Comparison of ENCODE assay signal across 14 cellular contexts in genomic region chr7:44110724-44111635, GRCh38. TPM values are rescaled to one million over a fixed set of nuclear protein-coding genes. Genes with fewer than 3 reads are reported as not detected.
DNase-seq lines count a peak whose midpoint lies in the region; ATAC-seq, FAIRE-seq and TF ChIP-seq lines count a peak whose summit lies in the region.
"Had no signal": no experiment of that assay in that cellular context is flagged by ENCODE, and none has a peak within 500 bp of the region (broad histone marks: within the 10 kb centered on the region; RNA-seq: fewer than 3 reads in every experiment).

No MANE protein-coding gene starts in this region.

- 41% methylated on average over 10 of the region's 27 CpGs for WGBS in HepG2 (ENCODE audit: low lambda C conversion rate)
- WGBS in right lobe of liver (ENCODE audit: insufficient coverage, low coverage, low lambda C conversion rate, missing lambda C conversion rate): 94% methylated on average over 8 of the region's 27 CpGs

- H3K36me3 ChIP-seq in HepG2 (replicated peaks in 1 of 2; ENCODE audit: control insufficient read depth in 1 of 2, insufficient read depth in 2 of 2, low read length in 2 of 2): peaks cover 7 to 13% of the 10 kb centered on the region in 2 experiments; a peak in 3 of 5 replicates
- no peaks in the 10 kb centered on the region for H3K36me3 ChIP-seq in right lobe of liver

- DNase-seq in HepG2 (ENCODE audit: low spot score) (no peak), right lobe of liver (no peak), NCI-H1694 treated with DMSO at 0.1 percent for 48 hours (lab: John Stamatoyannopoulos, UW) (peak; percentile 35), GM03348 (ENCODE audit: low spot score) (no peak), GM10266 (ENCODE audit: extremely low spot score) (no peak), left colon (no peak)
- DNase-seq: CD8-positive, alpha-beta T cell; H9; NCI-H146; NCI-H69; SHP77 had no signal

- intact Hi-C loops in HepG2 (cut with micrococcal nuclease; ENCODE audit: unreplicated experiment): no loop called here
- intact Hi-C loops in right lobe of liver (cut with DNase I): no loop called here
- intact Hi-C loops in left colon (cut with DNase I, micrococcal nuclease): no loop called here

- no peaks in the 10 kb centered on the region for H4K20me1 ChIP-seq in HepG2 (ENCODE audit: insufficient read depth, low read length)

- ATAC-seq in HepG2: peak; percentile 9; the same call in 2 of the 3 replicates
- ATAC-seq in right lobe of liver: no peak
- peak; percentile 21 for ATAC-seq in esophagus mucosa
- no peak for ATAC-seq in left colon
- ATAC-seq: CD8-positive, alpha-beta T cell had no signal

- no peaks in the 10 kb centered on the region for H3K9me3 ChIP-seq in HepG2 (ENCODE audit: low read length)
- no peaks in the 10 kb centered on the region for H3K9me3 ChIP-seq in right lobe of liver

- POLR2A ChIA-PET in HepG2 (lab: Yijun Ruan, JAX): interaction anchor here (2.3 kb wide), 1 partner anchor 10 kb away, joined by 5 read pairs; no protein-coding TSS in a partner anchor

- FAIRE-seq in HepG2 (lab: Jason Lieb, UNC): no peak

- H3K4me1 ChIP-seq in HepG2 (ENCODE audit: insufficient read depth, low read length): no peaks in the 10 kb centered on the region
- no peaks in the 10 kb centered on the region for H3K4me1 ChIP-seq in right lobe of liver

- H3K4me2 ChIP-seq in HepG2 (ENCODE audit: low read depth, low read length): no peak overlapping the region

- H3K27me3 ChIP-seq in HepG2 (ENCODE audit: control insufficient read depth in 1 of 2, insufficient read depth in 2 of 2, low read length in 2 of 2) (peaks cover 6 to 26% of the 10 kb centered on the region in 2 experiments; a peak in 4 of 5 replicates), right lobe of liver (no peaks in the 10 kb centered on the region)

- TF ChIP-seq CTCF in HepG2 (CRISPR knock-in tag; IDR thresholded peaks at IDR 0.05): no peak
- no peak for TF ChIP-seq CTCF in right lobe of liver (IDR thresholded peaks at IDR 0.05)
- no peak for TF ChIP-seq CTCF in GM10266 (IDR thresholded peaks at IDR 0.05; ENCODE audit: control insufficient read depth, insufficient read depth, low read depth, missing control alignments)

- TF ChIP-seq RAD21 in HepG2 (CRISPR knock-in tag; IDR thresholded peaks at IDR 0.05): no peak

- no peak overlapping the region for H2AFZ ChIP-seq in HepG2 (ENCODE audit: low read length)

- TF ChIP-seq POLR2A in HepG2 (IDR thresholded peaks at IDR 0.05; ENCODE audit: insufficient read depth in 1 of 2, low read depth in 2 of 2, low read length in 2 of 2) (no peak), right lobe of liver (IDR thresholded peaks at IDR 0.05) (no peak)

- no TSS peak for BruUV-seq in HepG2 (replicated peaks; lab: Mats Ljungman, UMichigan)

- CTCF ChIA-PET in HepG2 (lab: Yijun Ruan, JAX; ENCODE audit: low intra/inter-chr PET ratio, low total read pairs): no interaction called here

- H3K4me3 ChIP-seq in HepG2 (replicated peaks in 1 of 3; ENCODE audit: insufficient read depth in 1 of 3, low read depth in 2 of 3, low read length in 3 of 3) (no peak overlapping the region), right lobe of liver (no peak overlapping the region)

- in situ Hi-C loops in HepG2 (cut with HindIII; ENCODE audit: extremely low pct_ligation_motif_present, low pct_unique_long_range_greater_than_20kb): no loop called here

- H3K27ac ChIP-seq in HepG2 (ENCODE audit: extremely low read length, insufficient read depth, low read length) (no peak overlapping the region), right lobe of liver (no peak overlapping the region)

- no peak overlapping the region for H3K9ac ChIP-seq in HepG2 (ENCODE audit: insufficient read depth, low read depth, low read length)

- H3K79me2 ChIP-seq in HepG2 (ENCODE audit: insufficient read depth, low read length): no peaks in the 10 kb centered on the region

- no peak for TF ChIP-seq EP300 in HepG2 (IDR thresholded peaks at IDR 0.05; ENCODE audit: low read depth in 2 of 2, low read length in 2 of 2)
- no peak for TF ChIP-seq EP300 in HepG2 (CRISPR knock-in tag; IDR thresholded peaks at IDR 0.05; ENCODE audit: borderline replicate concordance)

RNA-seq across cellular contexts. Expression of gene AEBP1, which starts 6.8 kb away (rescaled TPM):
- total RNA-seq in HepG2 (2016; rRNA removed; fragmentation: Illumina TruSeq; extraction: Trizol): 0.22 TPM in 1 of 2 replicates, not detected in the other
- not detected in 2 replicates for total RNA-seq in HepG2 (2016; cell fraction: cytosol; rRNA removed; fragmentation: Illumina TruSeq; extraction: Trizol; ENCODE audit: low read depth)
- 0.04 TPM in 1 of 2 replicates, not detected in the other for total RNA-seq in HepG2 (2016; cell fraction: insoluble cytoplasmic fraction; rRNA removed; fragmentation: Illumina TruSeq; extraction: Trizol)
- not detected in 2 replicates for total RNA-seq in HepG2 (2016; cell fraction: membrane; rRNA removed; fragmentation: Illumina TruSeq; extraction: Trizol)
- not detected in 2 replicates for total RNA-seq in HepG2 (2016; cell fraction: nucleus; rRNA removed; fragmentation: Illumina TruSeq; extraction: Trizol)
- polyA plus RNA-seq in HepG2 (2011; rRNA removed): 0.55 and 0.81 TPM in 2 replicates
- polyA plus RNA-seq in HepG2 (2011; cell fraction: cytosol; rRNA removed): 0.15 and 0.27 TPM in 2 replicates
- polyA plus RNA-seq in HepG2 (2011; cell fraction: nucleus; rRNA removed): 6.7 and 6.8 TPM in 2 replicates
- polyA plus RNA-seq in HepG2 (2012): 0.96 and 1.3 TPM in 2 replicates
- not detected in 2 replicates for polyA plus RNA-seq in HepG2 (2016; cell fraction: cytosol; fragmentation: Illumina TruSeq; extraction: Trizol; ENCODE audit: low read depth)
- not detected in 2 replicates for polyA plus RNA-seq in HepG2 (2016; cell fraction: insoluble cytoplasmic fraction; fragmentation: Illumina TruSeq; extraction: Trizol; ENCODE audit: low read depth)
- not detected in 2 replicates for polyA plus RNA-seq in HepG2 (2016; cell fraction: membrane; fragmentation: Illumina TruSeq; extraction: Trizol; ENCODE audit: low read depth)
- polyA plus RNA-seq in HepG2 (2016; cell fraction: nucleus; fragmentation: Illumina TruSeq; extraction: Trizol; ENCODE audit: insufficient read depth, low read depth): 0.29 and 0.89 TPM in 2 replicates
- polyA minus RNA-seq in HepG2 (2011; rRNA and poly(A)+ RNA removed; ENCODE audit: low replicate concordance): 0.14 TPM in 1 of 2 replicates, not detected in the other
- 0.18 and 0.79 TPM in 2 replicates for polyA minus RNA-seq in HepG2 (2011; cell fraction: cytosol; rRNA and poly(A)+ RNA removed)
- polyA minus RNA-seq in HepG2 (2011; cell fraction: nucleus; rRNA and poly(A)+ RNA removed): 0.37 and 0.64 TPM in 2 replicates
- 10 to 100 TPM in 4 of 6 experiments, 1 to 10 TPM in 2; 7.8 to 37.8 (median 14.3) TPM for total RNA-seq in right lobe of liver
- total RNA-seq in esophagus mucosa: 6.7 TPM
- 10 to 100 TPM; 20.1 to 59.6 TPM for total RNA-seq in left colon
- total RNA-seq: HT-29 had no signal

RNA-seq across cellular contexts. Expression of gene POLD2, which starts 12.4 kb away (rescaled TPM):
- total RNA-seq in HepG2 (2016; rRNA removed; fragmentation: Illumina TruSeq; extraction: Trizol) (87.6 and 98.8 TPM in 2 replicates), right lobe of liver (10 to 100 TPM; 36.4 to 73.4 (median 57.3) TPM), esophagus mucosa (104 TPM), left colon (10 to 100 TPM; 40.5 to 57.0 TPM)
- 118 and 152 TPM in 2 replicates for total RNA-seq in HepG2 (2016; cell fraction: cytosol; rRNA removed; fragmentation: Illumina TruSeq; extraction: Trizol; ENCODE audit: low read depth)
- 74.7 and 95.4 TPM in 2 replicates for total RNA-seq in HepG2 (2016; cell fraction: insoluble cytoplasmic fraction; rRNA removed; fragmentation: Illumina TruSeq; extraction: Trizol)
- total RNA-seq in HepG2 (2016; cell fraction: membrane; rRNA removed; fragmentation: Illumina TruSeq; extraction: Trizol): 139 and 187 TPM in 2 replicates
- 49.1 and 55.1 TPM in 2 replicates for total RNA-seq in HepG2 (2016; cell fraction: nucleus; rRNA removed; fragmentation: Illumina TruSeq; extraction: Trizol)
- 86.7 and 95.1 TPM in 2 replicates for polyA plus RNA-seq in HepG2 (2011; rRNA removed)
- 65.5 and 120 TPM in 2 replicates for polyA plus RNA-seq in HepG2 (2011; cell fraction: cytosol; rRNA removed)
- 88.2 and 88.7 TPM in 2 replicates for polyA plus RNA-seq in HepG2 (2011; cell fraction: nucleus; rRNA removed)
- polyA plus RNA-seq in HepG2 (2012): 64.0 and 65.2 TPM in 2 replicates
- polyA plus RNA-seq in HepG2 (2016; cell fraction: cytosol; fragmentation: Illumina TruSeq; extraction: Trizol; ENCODE audit: low read depth): 134 and 181 TPM in 2 replicates
- 104 and 131 TPM in 2 replicates for polyA plus RNA-seq in HepG2 (2016; cell fraction: insoluble cytoplasmic fraction; fragmentation: Illumina TruSeq; extraction: Trizol; ENCODE audit: low read depth)
- 176 and 207 TPM in 2 replicates for polyA plus RNA-seq in HepG2 (2016; cell fraction: membrane; fragmentation: Illumina TruSeq; extraction: Trizol; ENCODE audit: low read depth)
- 104 and 121 TPM in 2 replicates for polyA plus RNA-seq in HepG2 (2016; cell fraction: nucleus; fragmentation: Illumina TruSeq; extraction: Trizol; ENCODE audit: insufficient read depth, low read depth)
- polyA minus RNA-seq in HepG2 (2011; rRNA and poly(A)+ RNA removed; ENCODE audit: low replicate concordance): 82.4 and 267 TPM in 2 replicates
- 16.1 and 23.4 TPM in 2 replicates for polyA minus RNA-seq in HepG2 (2011; cell fraction: cytosol; rRNA and poly(A)+ RNA removed)
- 22.9 TPM in 2 replicates for polyA minus RNA-seq in HepG2 (2011; cell fraction: nucleus; rRNA and poly(A)+ RNA removed)

RNA-seq across cellular contexts. Expression of gene POLM, which starts 28.6 kb away (rescaled TPM):
- total RNA-seq in HepG2 (2016; rRNA removed; fragmentation: Illumina TruSeq; extraction: Trizol) (2.4 and 5.2 TPM in 2 replicates), right lobe of liver (10 to 100 TPM in 5 of 6 experiments, 1 to 10 TPM in 1; 8.7 to 22.9 (median 14.6) TPM), esophagus mucosa (14.8 TPM), left colon (10 to 100 TPM; 20.7 to 22.8 TPM)
- 1.4 and 2.1 TPM in 2 replicates for total RNA-seq in HepG2 (2016; cell fraction: cytosol; rRNA removed; fragmentation: Illumina TruSeq; extraction: Trizol; ENCODE audit: low read depth)
- 2.6 and 4.6 TPM in 2 replicates for total RNA-seq in HepG2 (2016; cell fraction: insoluble cytoplasmic fraction; rRNA removed; fragmentation: Illumina TruSeq; extraction: Trizol)
- 2.7 and 2.8 TPM in 2 replicates for total RNA-seq in HepG2 (2016; cell fraction: membrane; rRNA removed; fragmentation: Illumina TruSeq; extraction: Trizol)
- 7.3 and 9.5 TPM in 2 replicates for total RNA-seq in HepG2 (2016; cell fraction: nucleus; rRNA removed; fragmentation: Illumina TruSeq; extraction: Trizol)
- 5.4 and 6.6 TPM in 2 replicates for polyA plus RNA-seq in HepG2 (2011; rRNA removed)
- polyA plus RNA-seq in HepG2 (2011; cell fraction: cytosol; rRNA removed): 2.2 and 3.1 TPM in 2 replicates
- polyA plus RNA-seq in HepG2 (2011; cell fraction: nucleus; rRNA removed): 30.4 and 31.3 TPM in 2 replicates
- 4.0 and 4.2 TPM in 2 replicates for polyA plus RNA-seq in HepG2 (2012)
- 1.0 and 1.4 TPM in 2 replicates for polyA plus RNA-seq in HepG2 (2016; cell fraction: cytosol; fragmentation: Illumina TruSeq; extraction: Trizol; ENCODE audit: low read depth)
- 1.9 and 2.4 TPM in 2 replicates for polyA plus RNA-seq in HepG2 (2016; cell fraction: insoluble cytoplasmic fraction; fragmentation: Illumina TruSeq; extraction: Trizol; ENCODE audit: low read depth)
- 1.9 and 2.2 TPM in 2 replicates for polyA plus RNA-seq in HepG2 (2016; cell fraction: membrane; fragmentation: Illumina TruSeq; extraction: Trizol; ENCODE audit: low read depth)
- 20.1 and 20.6 TPM in 2 replicates for polyA plus RNA-seq in HepG2 (2016; cell fraction: nucleus; fragmentation: Illumina TruSeq; extraction: Trizol; ENCODE audit: insufficient read depth, low read depth)
- polyA minus RNA-seq in HepG2 (2011; rRNA and poly(A)+ RNA removed; ENCODE audit: low replicate concordance): 11.8 and 14.8 TPM in 2 replicates
- polyA minus RNA-seq in HepG2 (2011; cell fraction: cytosol; rRNA and poly(A)+ RNA removed): 3.9 and 5.2 TPM in 2 replicates
- 17.9 and 18.9 TPM in 2 replicates for polyA minus RNA-seq in HepG2 (2011; cell fraction: nucleus; rRNA and poly(A)+ RNA removed)

RNA-seq across cellular contexts. Expression of gene MYL7, which starts 30.2 kb away (rescaled TPM):
- total RNA-seq in HepG2 (2016; rRNA removed; fragmentation: Illumina TruSeq; extraction: Trizol) (1.7 and 1.8 TPM in 2 replicates), right lobe of liver (1 to 10 TPM in 1 of 6 experiments, not detected in 5; 2.0 TPM), esophagus mucosa (not detected), left colon (not detected)
- 0.62 TPM in 1 of 2 replicates, not detected in the other for total RNA-seq in HepG2 (2016; cell fraction: cytosol; rRNA removed; fragmentation: Illumina TruSeq; extraction: Trizol; ENCODE audit: low read depth)
- 0.56 and 1.0 TPM in 2 replicates for total RNA-seq in HepG2 (2016; cell fraction: insoluble cytoplasmic fraction; rRNA removed; fragmentation: Illumina TruSeq; extraction: Trizol)
- total RNA-seq in HepG2 (2016; cell fraction: membrane; rRNA removed; fragmentation: Illumina TruSeq; extraction: Trizol): 0.34 TPM in 1 of 2 replicates, not detected in the other
- total RNA-seq in HepG2 (2016; cell fraction: nucleus; rRNA removed; fragmentation: Illumina TruSeq; extraction: Trizol): not detected in 2 replicates
- not detected in 2 replicates for polyA plus RNA-seq in HepG2 (2011; rRNA removed)
- polyA plus RNA-seq in HepG2 (2011; cell fraction: cytosol; rRNA removed): 0.18 TPM in 1 of 2 replicates, not detected in the other
- 1.1 TPM in 1 of 2 replicates, not detected in the other for polyA plus RNA-seq in HepG2 (2011; cell fraction: nucleus; rRNA removed)
- not detected in 2 replicates for polyA plus RNA-seq in HepG2 (2012)
- 0.51 TPM in 1 of 2 replicates, not detected in the other for polyA plus RNA-seq in HepG2 (2016; cell fraction: cytosol; fragmentation: Illumina TruSeq; extraction: Trizol; ENCODE audit: low read depth)
- 1.1 and 2.1 TPM in 2 replicates for polyA plus RNA-seq in HepG2 (2016; cell fraction: insoluble cytoplasmic fraction; fragmentation: Illumina TruSeq; extraction: Trizol; ENCODE audit: low read depth)
- polyA plus RNA-seq in HepG2 (2016; cell fraction: membrane; fragmentation: Illumina TruSeq; extraction: Trizol; ENCODE audit: low read depth): not detected in 2 replicates
- polyA plus RNA-seq in HepG2 (2016; cell fraction: nucleus; fragmentation: Illumina TruSeq; extraction: Trizol; ENCODE audit: insufficient read depth, low read depth): not detected in 2 replicates
- polyA minus RNA-seq in HepG2 (2011; rRNA and poly(A)+ RNA removed; ENCODE audit: low replicate concordance): not detected in 2 replicates
- not detected in 2 replicates for polyA minus RNA-seq in HepG2 (2011; cell fraction: cytosol; rRNA and poly(A)+ RNA removed)
- not detected in 2 replicates for polyA minus RNA-seq in HepG2 (2011; cell fraction: nucleus; rRNA and poly(A)+ RNA removed)
- total RNA-seq: CD8-positive, alpha-beta T cell; HT-29 had no signal
- polyA plus RNA-seq: IgD-negative memory B cell had no signal

RNA-seq across cellular contexts. Expression of gene PGAM2, which starts 45.6 kb away (rescaled TPM):
- total RNA-seq in HepG2 (2016; rRNA removed; fragmentation: Illumina TruSeq; extraction: Trizol) (0.22 TPM in 1 of 2 replicates, not detected in the other), right lobe of liver (under 1 TPM in 3 of 6 experiments, not detected in 3; 0.31 to 0.56 (median 0.46) TPM), esophagus mucosa (2.6 TPM), left colon (under 1 TPM; 0.58 to 0.64 TPM)
- not detected in 2 replicates for total RNA-seq in HepG2 (2016; cell fraction: cytosol; rRNA removed; fragmentation: Illumina TruSeq; extraction: Trizol; ENCODE audit: low read depth)
- total RNA-seq in HepG2 (2016; cell fraction: insoluble cytoplasmic fraction; rRNA removed; fragmentation: Illumina TruSeq; extraction: Trizol): not detected in 2 replicates
- total RNA-seq in HepG2 (2016; cell fraction: membrane; rRNA removed; fragmentation: Illumina TruSeq; extraction: Trizol): not detected in 2 replicates
- total RNA-seq in HepG2 (2016; cell fraction: nucleus; rRNA removed; fragmentation: Illumina TruSeq; extraction: Trizol): not detected in 2 replicates
- 0.18 TPM in 1 of 2 replicates, not detected in the other for polyA plus RNA-seq in HepG2 (2011; rRNA removed)
- polyA plus RNA-seq in HepG2 (2011; cell fraction: cytosol; rRNA removed): 0.13 TPM in 1 of 2 replicates, not detected in the other
- polyA plus RNA-seq in HepG2 (2011; cell fraction: nucleus; rRNA removed): 1.5 and 1.9 TPM in 2 replicates
- 0.35 and 0.49 TPM in 2 replicates for polyA plus RNA-seq in HepG2 (2012)
- not detected in 2 replicates for polyA plus RNA-seq in HepG2 (2016; cell fraction: cytosol; fragmentation: Illumina TruSeq; extraction: Trizol; ENCODE audit: low read depth)
- not detected in 2 replicates for polyA plus RNA-seq in HepG2 (2016; cell fraction: insoluble cytoplasmic fraction; fragmentation: Illumina TruSeq; extraction: Trizol; ENCODE audit: low read depth)
- polyA plus RNA-seq in HepG2 (2016; cell fraction: membrane; fragmentation: Illumina TruSeq; extraction: Trizol; ENCODE audit: low read depth): not detected in 2 replicates
- polyA plus RNA-seq in HepG2 (2016; cell fraction: nucleus; fragmentation: Illumina TruSeq; extraction: Trizol; ENCODE audit: insufficient read depth, low read depth): not detected in 2 replicates
- 0.19 and 0.24 TPM in 2 replicates for polyA minus RNA-seq in HepG2 (2011; rRNA and poly(A)+ RNA removed; ENCODE audit: low replicate concordance)
- not detected in 2 replicates for polyA minus RNA-seq in HepG2 (2011; cell fraction: cytosol; rRNA and poly(A)+ RNA removed)
- 0.62 and 0.90 TPM in 2 replicates for polyA minus RNA-seq in HepG2 (2011; cell fraction: nucleus; rRNA and poly(A)+ RNA removed)
- polyA plus RNA-seq: IgD-negative memory B cell had no signal

Comparison
In these comparisons a context has a peak if more than half of its experiments do, and no peak if none do; other contexts are left out.
1. ATAC-seq: peak in HepG2 (single experiment) and esophagus mucosa (single experiment); none in right lobe of liver (0 of 4) and left colon (single experiment).